1 cellular context compared by ENCODE assay signal in genomic region chr14:90799420-90799819, GRCh38.
TF ChIP-seq lines count a peak whose summit lies in the region.

No MANE protein-coding gene starts in this region.

TF ChIP-seq in H1, 55 proteins besides CTCF, POLR2A, EP300 and RAD21:
- no peak for TF ChIP-seq BRCA1 (IDR thresholded peaks at IDR 0.05; ENCODE audit: low read depth, low read length)
- TF ChIP-seq CREB1 (IDR thresholded peaks at IDR 0.05): no peak
- no peak for TF ChIP-seq CEBPB (IDR thresholded peaks at IDR 0.05; ENCODE audit: low read depth, low read length)
- no peak for TF ChIP-seq KDM5A (IDR thresholded peaks at IDR 0.05; ENCODE audit: low read length)
- no peak for TF ChIP-seq JUN (IDR thresholded peaks at IDR 0.05; ENCODE audit: low read depth, low read length)
- TF ChIP-seq GTF2F1 (IDR thresholded peaks at IDR 0.05; ENCODE audit: borderline replicate concordance, low read depth, low read length): no peak
- TF ChIP-seq CBX5 (IDR thresholded peaks at IDR 0.05; ENCODE audit: low read depth, low read length): no peak
- no peak for TF ChIP-seq SIX5 (IDR thresholded peaks at IDR 0.05; ENCODE audit: low read depth, low read length)
- no peak for TF ChIP-seq NANOG (IDR thresholded peaks at IDR 0.05; ENCODE audit: insufficient read depth, low read depth, low read length, poor library complexity, severe bottlenecking)
- no peak for TF ChIP-seq SP4 (IDR thresholded peaks at IDR 0.05; ENCODE audit: low read length)
